4 cellular contexts compared by ENCODE assay signal in the genomic region with DNA sequence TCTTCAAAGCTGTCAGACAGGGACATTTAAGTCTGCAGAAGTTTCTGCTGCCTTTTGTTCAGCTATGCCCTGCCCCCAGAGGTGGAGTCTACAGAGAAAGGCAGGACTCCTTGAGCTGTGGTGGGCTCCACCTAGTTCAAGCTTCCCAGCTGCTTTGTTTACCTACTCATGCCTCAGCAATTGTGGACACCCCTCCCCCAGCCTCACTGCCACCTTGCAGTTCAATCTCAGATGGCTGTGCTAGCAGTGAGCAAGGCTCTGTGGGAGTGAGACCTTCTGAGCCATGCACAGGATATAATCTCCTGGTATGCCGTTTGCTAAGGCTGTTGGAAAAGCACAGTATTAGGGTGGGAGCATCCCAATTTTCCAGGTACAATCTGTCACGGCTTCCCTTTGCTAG. TPM values are rescaled to one million over a fixed set of nuclear protein-coding genes. Genes with fewer than 3 reads are reported as not detected.
"Had no signal": no experiment of that assay in that cellular context is flagged by ENCODE, and none has a peak within 500 bp of the region (broad histone marks: within the 10 kb centered on the region; RNA-seq: fewer than 3 reads in every experiment).

No MANE protein-coding gene starts in this region.

RNA-seq across cellular contexts. Expression of a gene that starts 33.4 kb away (rescaled TPM):
- total RNA-seq: M059J, SK-MEL-5, T-cell had no signal
- polyA plus RNA-seq: SK-N-SH had no signal
